14 cellular contexts compared by ENCODE assay signal in genomic region chr4:23324291-23324690, GRCh38.
A peak's percentile ranks its signal among the peaks of the same experiment; 100 is the strongest.
DNase-seq lines count a peak whose midpoint lies in the region; ATAC-seq and TF ChIP-seq lines count a peak whose summit lies in the region.
"Had no signal": no experiment of that assay in that cellular context is flagged by ENCODE, and none has a peak within 500 bp of the region (broad histone marks: within the 10 kb centered on the region; RNA-seq: fewer than 3 reads in every experiment).

No MANE protein-coding gene starts in this region.

- no peak overlapping the region for H3K4me3 Mint-ChIP-seq in progenitor cell of endocrine pancreas (ENCODE audit: low read depth)
- H3K4me3 Mint-ChIP-seq: activated B cell treated with CpG ODN at 0.5 μM for 24 hours; activated naive CD8-positive, alpha-beta T cell had no signal

- H3K27me3 Mint-ChIP-seq in progenitor cell of endocrine pancreas: no peaks in the 10 kb centered on the region
- H3K27me3 Mint-ChIP-seq: activated B cell treated with CpG ODN at 0.5 μM for 24 hours; activated naive CD8-positive, alpha-beta T cell had no signal

- DNase-seq in HT1080 (ENCODE audit: low read depth) (peak; percentile 95), RKO (ENCODE audit: low spot score) (peak; percentile 47), fibroblast of pulmonary artery (ENCODE audit: low read depth) (peak; percentile 23), psoas muscle (no peak), HEK293T (ENCODE audit: extremely low spot score) (no peak), progenitor cell of endocrine pancreas (ENCODE audit: low spot score, unreplicated experiment) (no peak)
- DNase-seq: activated B cell treated with CpG ODN at 0.5 μM for 24 hours, head of caudate nucleus, left cardiac atrium, thyroid gland had no signal

- POLR2A ChIA-PET in HEK293T (lab: Yijun Ruan, JAX): no interaction called here

- H3K36me3 Mint-ChIP-seq in progenitor cell of endocrine pancreas (ENCODE audit: insufficient read depth): no peaks in the 10 kb centered on the region
- H3K36me3 Mint-ChIP-seq: activated naive CD8-positive, alpha-beta T cell had no signal

- WGBS in psoas muscle, 3 donors: 0 to 47% (median 4%) methylated on average over 1 of the region's 1 CpG

- ATAC-seq in psoas muscle (peak; percentile 79 to 94 (median 92)), GM21447 (IDR thresholded peaks at IDR 0.05; ENCODE audit: unreplicated experiment) (no peak)
- ATAC-seq: SK-N-SH treated with all-trans-retinoic acid at 6 μM for 48 hours had no signal

- CTCF ChIA-PET in HEK293T (lab: Yijun Ruan, JAX): no interaction called here

- intact Hi-C loops in psoas muscle (cut with DNase I): no loop called here

- H3K27ac Mint-ChIP-seq in progenitor cell of endocrine pancreas: no peak overlapping the region
- H3K27ac Mint-ChIP-seq: activated B cell treated with CpG ODN at 0.5 μM for 24 hours; activated naive CD8-positive, alpha-beta T cell had no signal

- peaks cover 4% of the 10 kb centered on the region for H3K9me3 Mint-ChIP-seq in progenitor cell of endocrine pancreas (ENCODE audit: low read depth)

- TF ChIP-seq CTCF in fibroblast of pulmonary artery (IDR thresholded peaks at IDR 0.05; ENCODE audit: low read length, missing control alignments) (no peak), psoas muscle (IDR thresholded peaks at IDR 0.05) (no peak), progenitor cell of endocrine pancreas (IDR thresholded peaks at IDR 0.05; ENCODE audit: unreplicated experiment) (no peak)

- no peaks in the 10 kb centered on the region for H3K27me3 ChIP-seq in psoas muscle (ENCODE audit: insufficient read depth in 3 of 3, low read length in 2 of 3)
- H3K27me3 ChIP-seq: thyroid gland had no signal

- peaks cover 4% of the 10 kb centered on the region for H3K4me1 Mint-ChIP-seq in progenitor cell of endocrine pancreas (ENCODE audit: low read depth)
- H3K4me1 Mint-ChIP-seq: activated B cell treated with CpG ODN at 0.5 μM for 24 hours had no signal

- H3K4me3 ChIP-seq in fibroblast of pulmonary artery (replicated peaks; ENCODE audit: low read depth, low read length): no peak overlapping the region
- H3K4me3 ChIP-seq in psoas muscle: no peak overlapping the region
- H3K4me3 ChIP-seq: thyroid gland had no signal

- H3K36me3 ChIP-seq in psoas muscle (ENCODE audit: insufficient read depth in 1 of 2, low read depth in 1 of 2): no peaks in the 10 kb centered on the region
- H3K36me3 ChIP-seq: thyroid gland had no signal

- peak overlapping the region; percentile 69 for H3K27ac ChIP-seq in psoas muscle
- H3K27ac ChIP-seq: C4-2B, thyroid gland had no signal

- peaks cover 13% of the 10 kb centered on the region for H3K4me1 ChIP-seq in psoas muscle
- H3K4me1 ChIP-seq: thyroid gland had no signal

- H3K9me3 ChIP-seq in psoas muscle: no peaks in the 10 kb centered on the region
- H3K9me3 ChIP-seq: thyroid gland had no signal

TF ChIP-seq in HEK293T, 16 proteins besides CTCF, POLR2A, EP300 and RAD21:
- no peak for TF ChIP-seq ELF4 (IDR thresholded peaks at IDR 0.05)
- no peak for TF ChIP-seq BHLHE40 (IDR thresholded peaks at IDR 0.05; ENCODE audit: borderline replicate concordance)
- no peak for TF ChIP-seq TARDBP (IDR thresholded peaks at IDR 0.05)
- no peak for TF ChIP-seq ARNT (IDR thresholded peaks at IDR 0.05)
- TF ChIP-seq SUZ12 (IDR thresholded peaks at IDR 0.05): no peak
- no peak for TF ChIP-seq LEF1 (IDR thresholded peaks at IDR 0.05; ENCODE audit: borderline replicate concordance)
- TF ChIP-seq SP1 (IDR thresholded peaks at IDR 0.05): no peak
- no peak for TF ChIP-seq ZNF384 (IDR thresholded peaks at IDR 0.05)
- TF ChIP-seq, protein P1, sequence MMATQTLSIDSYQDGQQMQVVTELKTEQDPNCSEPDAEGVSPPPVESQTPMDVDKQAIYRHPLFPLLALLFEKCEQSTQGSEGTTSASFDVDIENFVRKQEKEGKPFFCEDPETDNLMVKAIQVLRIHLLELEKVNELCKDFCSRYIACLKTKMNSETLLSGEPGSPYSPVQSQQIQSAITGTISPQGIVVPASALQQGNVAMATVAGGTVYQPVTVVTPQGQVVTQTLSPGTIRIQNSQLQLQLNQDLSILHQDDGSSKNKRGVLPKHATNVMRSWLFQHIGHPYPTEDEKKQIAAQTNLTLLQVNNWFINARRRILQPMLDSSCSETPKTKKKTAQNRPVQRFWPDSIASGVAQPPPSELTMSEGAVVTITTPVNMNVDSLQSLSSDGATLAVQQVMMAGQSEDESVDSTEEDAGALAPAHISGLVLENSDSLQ (IDR thresholded peaks at IDR 0.05): no peak
- no peak for TF ChIP-seq CTBP1 (IDR thresholded peaks at IDR 0.05; ENCODE audit: borderline replicate concordance)
- TF ChIP-seq FOXA1 (IDR thresholded peaks at IDR 0.05): no peak
- no peak for TF ChIP-seq NFRKB (IDR thresholded peaks at IDR 0.05)

Comparison
In these comparisons a context has a peak if more than half of its experiments do, and no peak if none do; other contexts are left out.
1. DNase-seq: peak in HT1080 (single experiment), RKO (single experiment) and fibroblast of pulmonary artery (single experiment); none in psoas muscle (0 of 2), HEK293T (single experiment) and progenitor cell of endocrine pancreas (single experiment).